Comparison of ENCODE assay signal across 8 cellular contexts in the genomic region with DNA sequence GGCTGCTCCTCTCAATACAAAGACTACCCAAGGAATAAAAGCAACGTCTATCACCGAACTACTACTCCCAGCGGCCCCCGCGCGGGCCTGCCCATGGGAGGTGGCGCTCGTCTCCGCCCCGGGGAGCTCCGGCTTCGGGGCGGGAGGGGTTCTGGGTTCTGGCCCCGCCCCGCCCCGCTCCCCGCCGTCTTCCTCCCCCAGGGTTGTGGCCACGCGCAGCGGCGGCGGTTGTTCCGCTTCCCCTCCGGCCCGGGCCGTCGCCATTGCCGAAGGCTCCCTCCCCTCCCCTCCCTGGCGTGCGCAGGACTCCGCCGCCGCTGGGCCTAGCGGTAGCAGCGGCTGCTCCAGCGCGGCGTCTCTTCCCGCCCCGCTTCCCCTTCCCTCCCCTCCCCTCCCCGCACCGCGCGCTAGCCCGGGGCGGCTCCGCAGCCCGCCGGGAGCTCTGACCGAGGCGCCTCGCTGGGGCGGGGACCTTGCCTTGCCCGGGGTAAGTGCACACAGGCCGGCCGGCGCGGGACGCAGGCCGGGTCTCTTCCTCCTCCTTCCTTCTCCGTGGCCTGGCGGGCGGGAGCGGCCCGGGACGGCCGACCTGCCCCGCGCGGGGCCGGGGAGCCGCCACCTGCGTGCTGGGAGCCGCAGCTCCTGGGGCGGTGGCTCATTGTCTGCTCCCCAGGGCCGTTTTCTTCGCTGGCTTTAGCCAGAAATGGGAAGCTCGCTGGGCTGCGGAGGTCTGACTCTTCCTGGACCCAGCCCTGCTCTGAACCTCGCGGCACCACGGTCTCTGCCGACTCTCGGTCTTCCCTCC. TPM values are rescaled to one million over a fixed set of nuclear protein-coding genes. Genes with fewer than 3 reads are reported as not detected.
A peak's percentile ranks its signal among the peaks of the same experiment; 100 is the strongest.
DNase-seq lines count a peak whose midpoint lies in the region; ATAC-seq and TF ChIP-seq lines count a peak whose summit lies in the region.

Gene PAK2, plus strand, starts transcription at position 187 of the 805 bp plus-strand sequence. CDS start 42,790 bp downstream, outside the sequence.

- no peaks in the 10 kb centered on the region for H3K9me3 ChIP-seq in spleen

- WGBS in spleen, 5 donors, result 0 to 2% (median 1%) methylated on average over 12 to 85 of the region's 85 CpGs

- peaks cover 36% of the 10 kb centered on the region for H3K4me1 Mint-ChIP-seq in central memory CD8-positive, alpha-beta T cell

- peak; percentile 73 for TF ChIP-seq POLR2A in GM19099 (IDR thresholded peaks at IDR 0.05; ENCODE audit: extremely low read depth, insufficient read length, low read depth)
- TF ChIP-seq POLR2A in spleen (IDR thresholded peaks at IDR 0.05), result peak in 2 of 3 donors; percentile 43 to 57

- peak within 1 kb of the TSS; percentile 100 for H3K4me3 Mint-ChIP-seq in central memory CD8-positive, alpha-beta T cell

- no peaks in the 10 kb centered on the region for H3K27me3 ChIP-seq in spleen (replicated peaks in 1 of 7)

- no peak for TF ChIP-seq CTCF in AG09319 (IDR thresholded peaks at IDR 0.05; ENCODE audit: low read depth, low read length)
- TF ChIP-seq CTCF in spleen (IDR thresholded peaks at IDR 0.05 in 8 of 11, conservative IDR thresholded peaks at IDR 0.05 in 3 of 11), result peak in 6 of 11 experiments; percentile 16 to 57 (median 29)

- intact Hi-C loops in spleen (cut with DNase I; ENCODE audit: low total_unique reads), result no loop called here

- H3K9me3 Mint-ChIP-seq in central memory CD8-positive, alpha-beta T cell, result no peaks in the 10 kb centered on the region

- H3K4me3 ChIP-seq in spleen, result peak within 1 kb of the TSS; percentile 74 to 92 (median 88)

- peaks cover 14% of the 10 kb centered on the region for H3K36me3 Mint-ChIP-seq in central memory CD8-positive, alpha-beta T cell (ENCODE audit: insufficient read depth)

- H3K27ac Mint-ChIP-seq in central memory CD8-positive, alpha-beta T cell (ENCODE audit: low read depth), result peak within 1 kb of the TSS; percentile 99

- ATAC-seq in HG03378 (IDR thresholded peaks at IDR 0.05; ENCODE audit: unreplicated experiment), result peak; percentile 60
- peak; percentile 78 for ATAC-seq in central memory CD8-positive, alpha-beta T cell (replicated peaks; ENCODE audit: extremely low read depth, poor library complexity, severe bottlenecking)

- peaks cover 19 to 52% (median 43%) of the 10 kb centered on the region in 6 donors for H3K4me1 ChIP-seq in spleen

- H3K27me3 Mint-ChIP-seq in central memory CD8-positive, alpha-beta T cell, result no peaks in the 10 kb centered on the region

- no peaks in the 10 kb centered on the region for H3K36me3 ChIP-seq in spleen

- H3K27ac ChIP-seq in spleen, result peak within 1 kb of the TSS; percentile 95 to 100 (median 98)

- DNase-seq in AG09319 (ENCODE audit: extremely low read depth, low read depth) (peak; percentile 64), NCI-H510A (lab: John Stamatoyannopoulos, UW) (peak; percentile 90), inferior parietal cortex (ENCODE audit: extremely low spot score) (peak; percentile 94), spleen (peak; percentile 99)
- DNase-seq in activated CD4-positive, CD25-positive, alpha-beta regulatory T cell treated with anti-CD3 and anti-CD28 coated beads, Interleukin-2, amount 50 U/mL, for 72 hours, result peak; percentile 89
- peak; percentile 74 to 78 for DNase-seq in central memory CD8-positive, alpha-beta T cell (ENCODE audit: low spot score in 2 of 2)

RNA-seq across cellular contexts. Expression of gene PAK2, which starts in this region (rescaled TPM):
- 100 to 1,000 TPM in 5 of 7 donors, 10 to 100 TPM in 2; 95.1 to 113 (median 108) TPM for total RNA-seq in spleen
- polyA plus RNA-seq in spleen, result 10 to 100 TPM; 21.2 to 34.9 (median 25.1) TPM

Comparison
In these comparisons a context has a peak if more than half of its experiments do, and no peak if none do; other contexts are left out.
1. Peak in every context shown above with its lines: DNase-seq, ATAC-seq, H3K4me3 ChIP-seq and H3K27ac ChIP-seq.